ENCODE assay signal across 15 cellular contexts in the genomic region with DNA sequence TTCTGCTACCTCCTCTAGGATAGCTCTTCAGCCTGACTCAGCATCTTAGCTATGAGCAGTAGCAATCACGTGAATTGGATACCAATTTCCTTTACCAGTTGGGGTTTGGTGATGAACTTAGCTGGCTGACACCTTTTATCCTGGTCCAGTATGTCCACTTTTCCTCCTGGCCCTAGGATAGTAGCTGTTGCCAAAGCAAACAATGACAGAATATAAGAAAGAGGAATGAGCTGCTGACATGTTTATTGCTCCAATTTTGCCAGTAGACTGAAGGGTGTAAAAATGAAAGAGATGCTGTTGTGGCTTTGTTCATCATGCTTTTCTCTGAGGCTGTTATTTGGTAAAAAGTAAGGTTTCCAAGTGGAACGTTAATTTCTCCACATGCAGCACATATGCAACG.
"Had no signal": no experiment of that assay in that cellular context is flagged by ENCODE, and none has a peak within 500 bp of the region (broad histone marks: within the 10 kb centered on the region; RNA-seq: fewer than 3 reads in every experiment).

No MANE protein-coding gene starts in this region.

- H3K27me3 ChIP-seq: gastrocnemius medialis, heart left ventricle, spleen, stomach had no signal

- ATAC-seq: gastrocnemius medialis, heart left ventricle, lower lobe of right lung, right cardiac atrium had no signal

- H3K36me3 ChIP-seq: gastrocnemius medialis, heart left ventricle, lower lobe of right lung, prostate gland, spleen, stomach, thoracic aorta had no signal

- DNase-seq: activated CD4-positive, CD25-positive, alpha-beta regulatory T cell treated with anti-CD3 and anti-CD28 coated beads, Interleukin-2, amount 50 U/mL, for 72 hours; activated naive CD4-positive, alpha-beta T cell; activated naive CD8-positive, alpha-beta T cell treated with anti-CD3 and anti-CD28 coated beads, Interleukin-2, amount 10 ng/mL, durations not matched to agents 7 days and 5 days; cerebellar nuclear complex; effector CD8-positive, alpha-beta T cell; gastrocnemius medialis; heart left ventricle; lower lobe of right lung; right cardiac atrium; spleen; stimulated activated CD4-positive, alpha-beta T cell treated with anti-CD3 and anti-CD28 coated beads, Interleukin-1b, Interleukin-23, amount 100 ng/mL, for 48 hours; stomach had no signal

- H3K36me3 Mint-ChIP-seq: activated naive CD8-positive, alpha-beta T cell treated with anti-CD3 and anti-CD28 coated beads, Interleukin-2, amount 10 ng/mL, durations not matched to agents 7 days and 5 days had no signal

- H3K4me1 ChIP-seq: gastrocnemius medialis, lower lobe of right lung, prostate gland, spleen, stomach had no signal

- H3K27ac ChIP-seq: gastrocnemius medialis, heart left ventricle, lower lobe of right lung, prostate gland, spleen, stomach, thoracic aorta had no signal

- H3K4me1 Mint-ChIP-seq: activated naive CD8-positive, alpha-beta T cell treated with anti-CD3 and anti-CD28 coated beads, Interleukin-2, amount 10 ng/mL, durations not matched to agents 7 days and 5 days had no signal

- H3K9me3 ChIP-seq: gastrocnemius medialis, prostate gland had no signal

- H3K4me3 ChIP-seq: heart left ventricle, lower lobe of right lung, prostate gland, spleen, stomach, thoracic aorta had no signal

- H3K4me3 Mint-ChIP-seq: activated naive CD8-positive, alpha-beta T cell treated with anti-CD3 and anti-CD28 coated beads, Interleukin-2, amount 10 ng/mL, durations not matched to agents 7 days and 5 days; activated T-helper 1 cell treated with anti-CD3 and anti-CD28 coated beads, Interleukin-12 subunit alpha, Interleukin-12 subunit beta, Interleukin-2, Interleukin-4 antibody, amounts not matched to agents 30 ng/mL and 10 ng/mL and 1 ng/mL, durations not matched to agents 14 hours and 24 hours and 36 hours had no signal

- H3K9me3 Mint-ChIP-seq: activated T-helper 1 cell treated with anti-CD3 and anti-CD28 coated beads, Interleukin-12 subunit alpha, Interleukin-12 subunit beta, Interleukin-2, Interleukin-4 antibody, amounts not matched to agents 30 ng/mL and 10 ng/mL and 1 ng/mL, durations not matched to agents 14 hours and 24 hours and 36 hours had no signal

- H3K27ac Mint-ChIP-seq: activated naive CD8-positive, alpha-beta T cell treated with anti-CD3 and anti-CD28 coated beads, Interleukin-2, amount 10 ng/mL, durations not matched to agents 7 days and 5 days; activated T-helper 1 cell treated with anti-CD3 and anti-CD28 coated beads, Interleukin-12 subunit alpha, Interleukin-12 subunit beta, Interleukin-2, Interleukin-4 antibody, amounts not matched to agents 30 ng/mL and 10 ng/mL and 1 ng/mL, durations not matched to agents 14 hours and 24 hours and 36 hours had no signal
